ENCODE assay signal across 19 cellular contexts in the genomic region with DNA sequence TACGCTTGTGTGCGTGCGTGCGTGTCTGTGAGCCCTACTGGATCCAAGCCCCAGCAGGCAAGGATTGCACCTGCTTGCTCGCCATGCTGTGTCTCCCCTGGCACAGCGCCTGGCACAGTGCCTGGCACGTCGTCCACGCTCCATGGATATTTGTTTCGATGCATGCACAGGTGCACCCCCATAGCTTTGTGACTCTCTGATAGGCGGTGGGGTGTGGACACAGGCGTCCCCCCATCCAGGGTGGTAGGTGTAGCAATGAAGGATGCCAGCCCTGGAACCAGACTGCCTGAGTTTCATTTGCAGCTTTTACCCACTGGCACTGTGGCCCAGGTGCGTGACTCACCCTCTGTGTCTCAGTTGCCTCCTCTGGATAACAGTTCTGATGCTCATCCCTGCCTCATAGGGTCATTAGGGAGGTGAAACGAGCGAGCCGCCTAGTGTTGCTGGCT. TPM values are rescaled to one million over a fixed set of nuclear protein-coding genes. Genes with fewer than 3 reads are reported as not detected.
DNase-seq lines count a peak whose midpoint lies in the region; ATAC-seq and TF ChIP-seq lines count a peak whose summit lies in the region.
"Had no signal": no experiment of that assay in that cellular context is flagged by ENCODE, and none has a peak within 500 bp of the region (broad histone marks: within the 10 kb centered on the region; RNA-seq: fewer than 3 reads in every experiment).

No MANE protein-coding gene starts in this region.

- no peak for TF ChIP-seq POLR2A in spleen (IDR thresholded peaks at IDR 0.05)

- H3K36me3 Mint-ChIP-seq in Calu3 (ENCODE audit: insufficient read depth, unreplicated experiment), result peaks cover 40% of the 10 kb centered on the region

- H3K4me3 ChIP-seq in RWPE2 (ENCODE audit: severe bottlenecking), result no peak overlapping the region
- no peak overlapping the region for H3K4me3 ChIP-seq in spleen
- H3K4me3 ChIP-seq: BLaER1 treated with 17β-estradiol and CSF1 and Interleukin-3, amounts not matched to agents 10 nM and 100 nM; SJSA1 had no signal

- peaks cover 4% of the 10 kb centered on the region for H3K9me3 Mint-ChIP-seq in Calu3 (ENCODE audit: low read depth, unreplicated experiment)
- H3K9me3 Mint-ChIP-seq: H9, IgD-negative memory B cell had no signal

- CTCF ChIA-PET in Calu3 (lab: Charles Lee), result no interaction called here

- H3K36me3 ChIP-seq in RWPE2 (ENCODE audit: low read depth) (peaks cover 58% of the 10 kb centered on the region), spleen (peaks cover 3 to 98% (median 85%) of the 10 kb centered on the region in 6 donors)

- H3K4me3 Mint-ChIP-seq in Calu3 (ENCODE audit: low read depth, unreplicated experiment), result no peak overlapping the region
- H3K4me3 Mint-ChIP-seq: CD8-positive, alpha-beta memory T cell; H9; IgD-negative memory B cell had no signal

- H3K27me3 ChIP-seq in RWPE2 (ENCODE audit: insufficient read depth, poor library complexity, severe bottlenecking), result no peaks in the 10 kb centered on the region
- H3K27me3 ChIP-seq in foreskin keratinocyte, result no peaks in the 10 kb centered on the region
- no peaks in the 10 kb centered on the region for H3K27me3 ChIP-seq in spleen (replicated peaks in 1 of 7)
- H3K27me3 ChIP-seq: BLaER1 treated with 17β-estradiol and CSF1 and Interleukin-3, amounts not matched to agents 10 nM and 100 nM; SJSA1 had no signal

- H3K27ac ChIP-seq in RWPE2 (ENCODE audit: poor library complexity, severe bottlenecking) (no peak overlapping the region), foreskin keratinocyte (no peak overlapping the region), spleen (no peak overlapping the region)
- H3K27ac ChIP-seq: BLaER1 treated with 17β-estradiol and CSF1 and Interleukin-3, amounts not matched to agents 10 nM and 100 nM; SJSA1 had no signal

- no peaks in the 10 kb centered on the region for H3K4me1 ChIP-seq in RWPE2 (ENCODE audit: insufficient read depth, poor library complexity, severe bottlenecking)
- H3K4me1 ChIP-seq in foreskin keratinocyte, result peaks cover 4% of the 10 kb centered on the region
- no peaks in the 10 kb centered on the region for H3K4me1 ChIP-seq in spleen
- H3K4me1 ChIP-seq: BLaER1 treated with 17β-estradiol and CSF1 and Interleukin-3, amounts not matched to agents 10 nM and 100 nM; SJSA1 had no signal

- ATAC-seq in RWPE2 (ENCODE audit: low read depth) (peak; percentile 55), foreskin keratinocyte (peak; percentile 92), HG03521 (IDR thresholded peaks at IDR 0.05; ENCODE audit: unreplicated experiment) (no peak)

- intact Hi-C loops in spleen (cut with DNase I; ENCODE audit: low total_unique reads), result no loop called here
- intact Hi-C loops in Calu3 (cut with micrococcal nuclease; ENCODE audit: unreplicated experiment), result no loop called here

- no peak overlapping the region for H3K27ac Mint-ChIP-seq in Calu3 (ENCODE audit: unreplicated experiment)
- H3K27ac Mint-ChIP-seq: IgD-negative memory B cell had no signal

- H3K9me3 ChIP-seq in RWPE2 (ENCODE audit: severe bottlenecking), result no peaks in the 10 kb centered on the region
- H3K9me3 ChIP-seq in spleen, result no peaks in the 10 kb centered on the region
- H3K9me3 ChIP-seq: BLaER1 treated with 17β-estradiol and CSF1 and Interleukin-3, amounts not matched to agents 10 nM and 100 nM; SJSA1 had no signal

- no TSS peak for BruUV-seq in Calu3 (replicated peaks; lab: Mats Ljungman, UMichigan)

- no peaks in the 10 kb centered on the region for H3K27me3 Mint-ChIP-seq in Calu3 (ENCODE audit: unreplicated experiment)
- H3K27me3 Mint-ChIP-seq: CD8-positive, alpha-beta memory T cell; IgD-negative memory B cell had no signal

- 94 to 97% (median 96%) methylated on average over 16 of the region's 16 CpGs for WGBS in spleen, 5 donors

- DNase-seq in NCI-H2081 (lab: John Stamatoyannopoulos, UW), result peak; percentile 33 to 70
- no peak for DNase-seq in NCI-H2081 treated with DMSO at 0.1 percent for 48 hours (lab: John Stamatoyannopoulos, UW)
- DNase-seq in RWPE2 (ENCODE audit: low spot score), result no peak
- DNase-seq in foreskin keratinocyte, result peak; percentile 87 to 89
- DNase-seq in spleen, result peak; percentile 58
- no peak for DNase-seq in Calu3
- no peak for DNase-seq in foreskin melanocyte
- DNase-seq: CD8-positive, alpha-beta memory T cell; DMS 273 treated with DMSO at 0.1 percent for 48 hours; EL; H9; NCI-H187; NCI-H446; RPMI8226 had no signal

- no peaks in the 10 kb centered on the region for H3K4me1 Mint-ChIP-seq in Calu3 (ENCODE audit: low read depth, unreplicated experiment)
- H3K4me1 Mint-ChIP-seq: H9 had no signal

- TF ChIP-seq CTCF in RWPE2 (IDR thresholded peaks at IDR 0.05; ENCODE audit: poor library complexity, severe bottlenecking) (no peak), foreskin keratinocyte (conservative IDR thresholded peaks at IDR 0.05) (no peak), spleen (IDR thresholded peaks at IDR 0.05 in 8 of 11, conservative IDR thresholded peaks at IDR 0.05 in 3 of 11) (no peak), Calu3 (IDR thresholded peaks at IDR 0.05; ENCODE audit: unreplicated experiment) (no peak)

RNA-seq across cellular contexts. Expression of a gene that starts 20.2 kb away (rescaled TPM):
- total RNA-seq in foreskin keratinocyte (33.6 and 38.9 TPM in 2 replicates), spleen (100 to 1,000 TPM in 1 of 7 donors, 10 to 100 TPM in 6; 60.6 to 102 (median 85.0) TPM), Calu3 (2022) (44.9 and 48.0 TPM in 2 replicates)
- polyA plus RNA-seq in foreskin keratinocyte (29.6 and 32.8 TPM in 2 replicates), spleen (10 to 100 TPM; 28.0 to 60.6 (median 49.1) TPM)

RNA-seq across cellular contexts. Expression of a gene that starts 20.3 kb away (rescaled TPM):
- total RNA-seq in foreskin keratinocyte, result 15.7 and 20.6 TPM in 2 replicates
- polyA plus RNA-seq in foreskin keratinocyte, result 7.2 and 10.4 TPM in 2 replicates
- 10 to 100 TPM; 30.5 to 54.9 (median 44.8) TPM for total RNA-seq in spleen
- 10 to 100 TPM; 11.9 to 14.2 (median 12.8) TPM for polyA plus RNA-seq in spleen
- 21.3 and 25.4 TPM in 2 replicates for total RNA-seq in Calu3 (2022)

RNA-seq across cellular contexts. Expression of a gene that starts 56.9 kb away (rescaled TPM):
- total RNA-seq in foreskin keratinocyte (not detected in 2 replicates), spleen (not detected), Calu3 (2022) (not detected in 2 replicates)
- polyA plus RNA-seq in foreskin keratinocyte (not detected in 2 replicates), spleen (not detected)
- total RNA-seq: CD8-positive, alpha-beta memory T cell; LHCN-M2; SJSA1 had no signal
- polyA plus RNA-seq: CD8-positive, alpha-beta memory T cell; IgD-negative memory B cell had no signal

Comparison
In these comparisons a context has a peak if more than half of its experiments do, and no peak if none do; other contexts are left out.
1. DNase-seq: peak in NCI-H2081 (2 of 2), foreskin keratinocyte (2 of 2) and spleen (single experiment); none in NCI-H2081 treated with DMSO at 0.1 percent for 48 hours (single experiment), RWPE2 (single experiment), Calu3 (single experiment) and foreskin melanocyte (single experiment).